In genomic region chr20:23115823-23116222, GRCh38 we compare ENCODE assay signal across 12 cellular contexts. TPM values are rescaled to one million over a fixed set of nuclear protein-coding genes. Genes with fewer than 3 reads are reported as not detected.
DNase-seq lines count a peak whose midpoint lies in the region; ATAC-seq, FAIRE-seq and TF ChIP-seq lines count a peak whose summit lies in the region.
"Had no signal": no experiment of that assay in that cellular context is flagged by ENCODE, and none has a peak within 500 bp of the region (broad histone marks: within the 10 kb centered on the region; RNA-seq: fewer than 3 reads in every experiment).

No MANE protein-coding gene starts in this region.

- dilution Hi-C loops in keratinocyte (cut with MboI; ENCODE audit: extremely low pct_ligation_motif_present, low sequenced_read_pairs): no loop called here

- H2AFZ ChIP-seq in GM23248 (no peak overlapping the region), keratinocyte (ENCODE audit: control insufficient read depth, low read length) (no peak overlapping the region)

- no peak overlapping the region for H3K4me2 ChIP-seq in GM23248 (ENCODE audit: unreplicated experiment)
- peak overlapping the region; percentile 59 for H3K4me2 ChIP-seq in keratinocyte (ENCODE audit: control insufficient read depth, extremely low read depth, insufficient read depth, low read depth, low read length)

- H3K9me3 Mint-ChIP-seq in activated naive CD8-positive, alpha-beta T cell treated with anti-CD3 and anti-CD28 coated beads for 36 hours: no peaks in the 10 kb centered on the region

- H3K4me1 ChIP-seq in GM23248 (ENCODE audit: insufficient read depth) (no peaks in the 10 kb centered on the region), keratinocyte (ENCODE audit: control insufficient read depth, extremely low read depth, insufficient read depth, low read length) (peaks cover 25% of the 10 kb centered on the region)

- no peaks in the 10 kb centered on the region for H3K36me3 Mint-ChIP-seq in activated naive CD8-positive, alpha-beta T cell treated with anti-CD3 and anti-CD28 coated beads for 36 hours

- H3K27me3 Mint-ChIP-seq in activated naive CD8-positive, alpha-beta T cell treated with anti-CD3 and anti-CD28 coated beads for 36 hours: no peaks in the 10 kb centered on the region

- H3K9me2 ChIP-seq in GM23248 (ENCODE audit: insufficient read depth): no peaks in the 10 kb centered on the region

- H3K79me2 ChIP-seq in GM23248 (ENCODE audit: insufficient read depth) (no peaks in the 10 kb centered on the region), keratinocyte (ENCODE audit: control insufficient read depth, insufficient read depth, low read length) (no peaks in the 10 kb centered on the region)

- H3K9me1 ChIP-seq in keratinocyte (ENCODE audit: control insufficient read depth, extremely low read depth, insufficient read depth, low read length): no peaks in the 10 kb centered on the region

- H3K27me3 ChIP-seq in GM23248 (replicated peaks; ENCODE audit: insufficient read depth) (no peaks in the 10 kb centered on the region), keratinocyte (ENCODE audit: control insufficient read depth, extremely low read depth, insufficient read depth, low read length) (no peaks in the 10 kb centered on the region)

- no peak overlapping the region for H3K4me3 Mint-ChIP-seq in activated naive CD8-positive, alpha-beta T cell treated with anti-CD3 and anti-CD28 coated beads for 36 hours

- 92 to 93% methylated on average over 3 of the region's 3 CpGs for WGBS in GM23248 (ENCODE audit: low coverage in 1 of 2, low lambda C conversion rate in 2 of 2, missing lambda C conversion rate in 2 of 2), 2 experiments

- no peak overlapping the region for H3K27ac Mint-ChIP-seq in activated naive CD8-positive, alpha-beta T cell treated with anti-CD3 and anti-CD28 coated beads for 36 hours

- H3K36me3 ChIP-seq in GM23248 (ENCODE audit: low read depth): no peaks in the 10 kb centered on the region
- no peaks in the 10 kb centered on the region for H3K36me3 ChIP-seq in keratinocyte (ENCODE audit: control insufficient read depth in 2 of 2, extremely low read depth in 1 of 2, insufficient read depth in 2 of 2, low read length in 2 of 2)

- FAIRE-seq in keratinocyte (lab: Jason Lieb, UNC): no peak
- FAIRE-seq: urothelium cell line had no signal

- in situ Hi-C loops in GM23248 (cut with MboI): no loop called here

- DNase-seq in AG10803 (ENCODE audit: low read depth) (peak; percentile 32), GM23248 (peak; percentile 9), RPMI7951 (ENCODE audit: low read depth) (peak; percentile 18), keratinocyte (ENCODE audit: low read depth, low spot score) (no peak), iPS-NIHi11 (ENCODE audit: low spot score) (no peak), NCI-H524 (lab: John Stamatoyannopoulos, UW) (no peak), omental fat pad (ENCODE audit: low spot score) (no peak)
- no peak for DNase-seq in activated naive CD8-positive, alpha-beta T cell treated with anti-CD3 and anti-CD28 coated beads for 36 hours
- DNase-seq: activated CD4-positive, alpha-beta T cell treated with anti-CD3 and anti-CD28 coated beads, Interleukin-2, amount 50 U/mL, for 1 hour; activated effector memory CD4-positive, alpha-beta T cell treated with Interleukin-2 at 50 U/mL for 16 hours; NCI-H187 treated with DMSO at 0.1 percent for 48 hours had no signal

- no peaks in the 10 kb centered on the region for H3F3A ChIP-seq in GM23248 (ENCODE audit: insufficient read depth)

- no peaks in the 10 kb centered on the region for H4K20me1 ChIP-seq in GM23248 (ENCODE audit: insufficient read depth)
- no peaks in the 10 kb centered on the region for H4K20me1 ChIP-seq in keratinocyte (ENCODE audit: control insufficient read depth, extremely low read depth, insufficient read depth, low read length)

- H3K9ac ChIP-seq in GM23248 (no peak overlapping the region), keratinocyte (ENCODE audit: control insufficient read depth, extremely low read depth, insufficient read depth, low read length) (no peak overlapping the region)

- no peaks in the 10 kb centered on the region for H3K4me1 Mint-ChIP-seq in activated naive CD8-positive, alpha-beta T cell treated with anti-CD3 and anti-CD28 coated beads for 36 hours

- H3K9me3 ChIP-seq in GM23248 (ENCODE audit: low read depth) (no peaks in the 10 kb centered on the region), keratinocyte (ENCODE audit: control insufficient read depth, low read depth, low read length) (no peaks in the 10 kb centered on the region)

- no peak for ATAC-seq in omental fat pad (ENCODE audit: low FRiP score)

- no peak for TF ChIP-seq CTCF in AG10803 (conservative IDR thresholded peaks at IDR 0.05; ENCODE audit: low read length)
- no peak for TF ChIP-seq CTCF in keratinocyte (optimal IDR thresholded peaks at IDR 0.05 in 1 of 3, IDR thresholded peaks at IDR 0.05 in 1 of 3, conservative IDR thresholded peaks at IDR 0.05 in 1 of 3; ENCODE audit: extremely low read depth in 1 of 3, insufficient read depth in 2 of 3, low read length in 3 of 3)
- TF ChIP-seq CTCF in omental fat pad (IDR thresholded peaks at IDR 0.05): no peak

- H3K4me3 ChIP-seq in AG10803 (ENCODE audit: low read length) (no peak overlapping the region), GM23248 (no peak overlapping the region), keratinocyte (ENCODE audit: control insufficient read depth in 2 of 3, extremely low read depth in 1 of 3, insufficient read depth in 2 of 3, low read depth in 1 of 3, low read length in 3 of 3) (no peak overlapping the region)

- H3K27ac ChIP-seq in GM23248: no peak overlapping the region
- H3K27ac ChIP-seq in keratinocyte (ENCODE audit: control insufficient read depth, insufficient read depth, low read length): peak overlapping the region; percentile 47

RNA-seq across cellular contexts. Expression of gene CD93, which starts 29.7 kb away (rescaled TPM):
- total RNA-seq in GM23248 (2014; rRNA removed; shearing (Covaris generic)): not detected in 2 replicates
- polyA plus RNA-seq in GM23248 (2016; fragmentation: Nextera tagmentation; extraction: Ambion mirVana) (0.03 TPM in 1 of 2 replicates, not detected in the other), keratinocyte (0.01 TPM in 1 of 3 replicates, not detected in the others)
- under 0.01 TPM in 1 of 2 replicates, not detected in the other for total RNA-seq in RPMI7951 (2014; rRNA removed; shearing (Covaris generic))
- polyA plus RNA-seq in keratinocyte (2011; ENCODE audit: low read depth): 0.06 TPM
- polyA plus RNA-seq in keratinocyte (2011; cell fraction: cytosol; rRNA removed): not detected in 2 replicates
- 0.01 and 0.05 TPM in 2 replicates for polyA plus RNA-seq in keratinocyte (2011; cell fraction: nucleus; rRNA removed)
- polyA plus RNA-seq in keratinocyte (2012; ENCODE audit: low replicate concordance): 0.04 TPM in 1 of 2 replicates, not detected in the other
- polyA minus RNA-seq in keratinocyte: 0.03 to 0.16 TPM (median 0.13 TPM) in 3 replicates
- polyA minus RNA-seq in keratinocyte (2011; cell fraction: cytosol; rRNA and poly(A)+ RNA removed): not detected
- polyA minus RNA-seq in keratinocyte (2011; cell fraction: nucleus; rRNA and poly(A)+ RNA removed): not detected in 2 replicates
- under 1 TPM; 0.04 to 0.08 TPM for total RNA-seq in activated naive CD8-positive, alpha-beta T cell treated with anti-CD3 and anti-CD28 coated beads for 36 hours
- total RNA-seq in omental fat pad: 100 to 1,000 TPM in 3 of 4 donors, 10 to 100 TPM in 1; 43.8 to 227 (median 140) TPM

Comparison
In these comparisons a context has a peak if more than half of its experiments do, and no peak if none do; other contexts are left out.
1. DNase-seq: peak in AG10803 (single experiment), GM23248 (single experiment) and RPMI7951 (single experiment); none in keratinocyte (single experiment), activated naive CD8-positive, alpha-beta T cell treated with anti-CD3 and anti-CD28 coated beads for 36 hours (single experiment), iPS-NIHi11 (single experiment), NCI-H524 (0 of 2) and omental fat pad (single experiment).
2. RNA of gene CD93, which starts 29.7 kb away (total RNA-seq): 43.8 to 227 TPM in omental fat pad; 0.04 to 0.08 TPM in activated naive CD8-positive, alpha-beta T cell treated with anti-CD3 and anti-CD28 coated beads for 36 hours, not detected in GM23248 and under 0.01 TPM in RPMI7951; every median in the first group is over 10 times any median in the second.